In the genomic region with DNA sequence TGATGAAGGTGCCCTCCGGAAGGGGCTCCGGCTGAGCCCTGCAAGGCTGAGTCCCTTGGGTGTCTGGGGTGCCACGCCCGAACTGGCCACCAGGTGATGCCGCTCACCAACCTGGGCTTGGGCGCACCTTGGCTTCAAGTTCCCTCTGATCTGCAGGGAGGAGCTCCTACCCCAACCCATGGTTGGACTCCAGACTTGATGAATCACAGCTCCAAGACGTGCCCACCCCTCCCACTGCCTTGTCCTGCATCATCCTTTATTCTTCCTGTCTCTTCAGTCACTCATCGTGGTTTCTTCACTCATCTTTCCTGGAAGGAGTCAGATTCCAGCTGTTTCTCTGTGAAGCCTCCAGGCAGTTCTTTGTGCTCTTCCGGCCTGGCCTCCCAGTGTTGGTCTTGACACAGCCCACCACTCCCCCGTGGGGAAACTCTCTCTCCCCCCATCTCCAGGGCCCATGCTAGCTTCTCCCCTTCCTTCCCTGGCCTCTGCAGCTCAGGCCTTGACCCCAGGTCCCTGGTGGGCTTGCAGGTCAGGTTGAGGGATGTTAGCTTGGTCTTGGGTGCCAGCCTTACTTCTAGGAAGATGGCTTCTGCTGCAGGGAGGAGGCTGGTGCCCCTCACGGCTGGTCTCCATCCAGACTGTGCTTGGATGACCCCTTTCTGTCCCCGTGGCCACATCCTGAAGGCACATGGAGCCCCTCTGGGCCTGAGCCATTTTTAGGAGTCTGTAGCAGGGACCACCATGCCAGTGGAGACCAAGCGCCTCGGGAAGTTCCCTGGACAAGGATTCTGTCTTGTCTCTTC, we compare ENCODE assay signal across 8 cellular contexts. TPM values are rescaled to one million over a fixed set of nuclear protein-coding genes. Genes with fewer than 3 reads are reported as not detected.
DNase-seq lines count a peak whose midpoint lies in the region; ATAC-seq and TF ChIP-seq lines count a peak whose summit lies in the region.

No MANE protein-coding gene starts in this region.

- peak; percentile 86 for TF ChIP-seq CTCF in SU-DHL-6 (IDR thresholded peaks at IDR 0.05; ENCODE audit: insufficient read depth, low read length, poor library complexity, severe bottlenecking)

- no peak overlapping the region for H2AFZ ChIP-seq in SU-DHL-6 (ENCODE audit: low read depth, low read length, severe bottlenecking)

- H3K27ac Mint-ChIP-seq in IgD-negative memory B cell = peak overlapping the region in 2 of 3 donors; percentile 54 to 63

- no peaks in the 10 kb centered on the region for H4K20me1 ChIP-seq in SU-DHL-6 (ENCODE audit: low read depth, low read length)

- H3K4me3 ChIP-seq in SU-DHL-6 (ENCODE audit: insufficient read depth, low read length, poor library complexity, severe bottlenecking) = no peak overlapping the region
- no peak overlapping the region for H3K4me3 ChIP-seq in adipocyte (ENCODE audit: low read length)

- H3K36me3 ChIP-seq in SU-DHL-6 (ENCODE audit: low read length) (no peaks in the 10 kb centered on the region), adipocyte (ENCODE audit: control insufficient read depth, insufficient read depth, low read length, severe bottlenecking) (no peaks in the 10 kb centered on the region)

- peaks cover 7% of the 10 kb centered on the region; the same call in 1 of the 2 replicates for H3K9me3 ChIP-seq in SU-DHL-6 (ENCODE audit: insufficient read depth, low read length)
- peaks cover 17% of the 10 kb centered on the region for H3K9me3 ChIP-seq in adipocyte (ENCODE audit: control insufficient read depth, low read length)

- H3K9me2 ChIP-seq in SU-DHL-6 (replicated peaks; ENCODE audit: insufficient read depth, low read length) = no peaks in the 10 kb centered on the region

- DNase-seq in COR-L47 (lab: John Stamatoyannopoulos, UW) (peak; percentile 63), adipocyte (ENCODE audit: low read depth) (peak; percentile 44), iPS-NIHi11 (ENCODE audit: low spot score) (peak; percentile 89), occipital lobe (lab: John Stamatoyannopoulos, UW) (no peak)
- peak; percentile 73 to 77 for DNase-seq in stimulated activated CD4-positive, alpha-beta T cell treated with anti-CD3 and anti-CD28 coated beads, Interleukin-2, amount 100 ng/mL, for 24 hours

- no peaks in the 10 kb centered on the region for H3K79me2 ChIP-seq in SU-DHL-6 (ENCODE audit: insufficient read depth, low read length)

- H3K9ac ChIP-seq in SU-DHL-6 (ENCODE audit: low read length) = no peak overlapping the region
- no peak overlapping the region for H3K9ac ChIP-seq in adipocyte (ENCODE audit: low read length)

- peaks cover 24% of the 10 kb centered on the region for H3F3A ChIP-seq in SU-DHL-6 (ENCODE audit: insufficient read depth)

- peaks cover 0 to 5% (median 2%) of the 10 kb centered on the region in 3 donors for H3K9me3 Mint-ChIP-seq in IgD-negative memory B cell

- H3K27ac ChIP-seq in SU-DHL-6 (ENCODE audit: low read depth, low read length) = no peak overlapping the region

- peaks cover 35 to 52% (median 36%) of the 10 kb centered on the region in 3 donors for H3K4me1 Mint-ChIP-seq in IgD-negative memory B cell

- H3K4me2 ChIP-seq in SU-DHL-6 (ENCODE audit: low read depth, low read length, poor library complexity, severe bottlenecking) = no peak overlapping the region

- H3K27me3 ChIP-seq in SU-DHL-6 (ENCODE audit: low read length) (no peaks in the 10 kb centered on the region; the same call in 1 of the 2 replicates), adipocyte (replicated peaks; ENCODE audit: control insufficient read depth, insufficient read depth, low read length) (peaks cover 38% of the 10 kb centered on the region)

- H3K4me3 Mint-ChIP-seq in IgD-negative memory B cell = peak overlapping the region in 3 of 4 donors; percentile 61 to 88 (median 85)

- peaks cover 4% of the 10 kb centered on the region for H3K4me1 ChIP-seq in adipocyte (ENCODE audit: control insufficient read depth, insufficient read depth, low read length)

- ATAC-seq in GM19397 (IDR thresholded peaks at IDR 0.05; ENCODE audit: unreplicated experiment) = no peak

- peaks cover 2% of the 10 kb centered on the region for H3K36me3 Mint-ChIP-seq in IgD-negative memory B cell

- H3K27me3 Mint-ChIP-seq in IgD-negative memory B cell = no peaks in the 10 kb centered on the region

RNA-seq across cellular contexts. Expression of a gene that starts 2.6 kb away (rescaled TPM):
- polyA plus RNA-seq in IgD-negative memory B cell = 29.6 TPM
- not detected for total RNA-seq in occipital lobe
